11 cellular contexts compared by ENCODE assay signal in genomic region chr3:11671648-11672100, GRCh38. TPM values are rescaled to one million over a fixed set of nuclear protein-coding genes. Genes with fewer than 3 reads are reported as not detected.
DNase-seq lines count a peak whose midpoint lies in the region; ATAC-seq and TF ChIP-seq lines count a peak whose summit lies in the region.
"Had no signal": no experiment of that assay in that cellular context is flagged by ENCODE, and none has a peak within 500 bp of the region (broad histone marks: within the 10 kb centered on the region; RNA-seq: fewer than 3 reads in every experiment).

No MANE protein-coding gene starts in this region.

- H3K4me1 ChIP-seq in fibroblast of lung (ENCODE audit: control insufficient read depth, extremely low read depth, insufficient read depth, low read length), result no peaks in the 10 kb centered on the region
- H3K4me1 ChIP-seq in naive thymus-derived CD4-positive, alpha-beta T cell (ENCODE audit: control insufficient read depth in 2 of 2, insufficient read depth in 2 of 2, low read length in 2 of 2), result no peaks in the 10 kb centered on the region

- no peaks in the 10 kb centered on the region for H3K79me2 ChIP-seq in fibroblast of lung (ENCODE audit: control insufficient read depth, insufficient read depth, low read length)

- peaks cover 0 to 8% (median 3%) of the 10 kb centered on the region in 3 donors for H3K4me1 Mint-ChIP-seq in T-cell
- peaks cover 0 to 5% (median 0%) of the 10 kb centered on the region in 7 donors for H3K4me1 Mint-ChIP-seq in naive thymus-derived CD4-positive, alpha-beta T cell

- POLR2A ChIA-PET in T-cell (lab: Charles Lee), result no interaction called here
- POLR2A ChIA-PET in naive thymus-derived CD4-positive, alpha-beta T cell (lab: Charles Lee), result no interaction called here

- no peak overlapping the region for H3K4me3 Mint-ChIP-seq in T-cell
- no peak overlapping the region for H3K4me3 Mint-ChIP-seq in naive thymus-derived CD4-positive, alpha-beta T cell
- H3K4me3 Mint-ChIP-seq: activated naive CD8-positive, alpha-beta T cell treated with anti-CD3 and anti-CD28 coated beads, Interleukin-2, amount 10 ng/mL, durations not matched to agents 7 days and 5 days; naive thymus-derived CD8-positive, alpha-beta T cell had no signal

- H3K36me3 ChIP-seq in fibroblast of lung (ENCODE audit: control insufficient read depth, insufficient read depth, low read length), result no peaks in the 10 kb centered on the region
- H3K36me3 ChIP-seq in naive thymus-derived CD4-positive, alpha-beta T cell (ENCODE audit: control insufficient read depth in 2 of 3, insufficient read depth in 3 of 3, low read length in 3 of 3), result no peaks in the 10 kb centered on the region

- H3K27me3 Mint-ChIP-seq in T-cell, result no peaks in the 10 kb centered on the region
- H3K27me3 Mint-ChIP-seq in naive thymus-derived CD4-positive, alpha-beta T cell, result peaks cover 0 to 11% (median 0%) of the 10 kb centered on the region in 5 donors

- H3K27ac ChIP-seq in fibroblast of lung (ENCODE audit: insufficient read depth, low read length), result no peak overlapping the region
- no peak overlapping the region for H3K27ac ChIP-seq in naive thymus-derived CD4-positive, alpha-beta T cell (ENCODE audit: low read depth, low read length)
- H3K27ac ChIP-seq: testis had no signal

- no peaks in the 10 kb centered on the region for H3K36me3 Mint-ChIP-seq in T-cell
- H3K36me3 Mint-ChIP-seq in naive thymus-derived CD4-positive, alpha-beta T cell, result no peaks in the 10 kb centered on the region
- H3K36me3 Mint-ChIP-seq: activated naive CD8-positive, alpha-beta T cell treated with anti-CD3 and anti-CD28 coated beads, Interleukin-2, amount 10 ng/mL, durations not matched to agents 7 days and 5 days had no signal

- peak; percentile 67 for ATAC-seq in GM21447 (IDR thresholded peaks at IDR 0.05; ENCODE audit: unreplicated experiment)
- ATAC-seq in T-cell (replicated peaks in 1 of 4), result no peak
- no peak for ATAC-seq in naive thymus-derived CD4-positive, alpha-beta T cell
- ATAC-seq: naive thymus-derived CD8-positive, alpha-beta T cell had no signal

- CTCF ChIA-PET in T-cell (lab: Charles Lee), result interaction anchor here in 1 of 2 donors (0.5 kb wide), 1 partner anchor 51 kb away, joined by 4 read pairs; no protein-coding TSS in a partner anchor
- CTCF ChIA-PET in naive thymus-derived CD4-positive, alpha-beta T cell (lab: Charles Lee), result no interaction called here

- DNase-seq in AG08395 (ENCODE audit: low spot score) (peak; percentile 72), NAMALWA (ENCODE audit: low spot score) (peak; percentile 37), fibroblast of lung (ENCODE audit: low read depth in 2 of 2) (peak; percentile 11 to 72), islet precursor cell (no peak), T-cell (no peak), NCI-H1417 (lab: John Stamatoyannopoulos, UW) (no peak)
- DNase-seq in naive thymus-derived CD4-positive, alpha-beta T cell, result no peak
- DNase-seq: activated naive CD8-positive, alpha-beta T cell treated with anti-CD3 and anti-CD28 coated beads, Interleukin-2, amount 10 ng/mL, durations not matched to agents 7 days and 5 days; naive thymus-derived CD8-positive, alpha-beta T cell; testis had no signal

- no peak for TF ChIP-seq CTCF in fibroblast of lung (conservative IDR thresholded peaks at IDR 0.05 in 1 of 2, IDR thresholded peaks at IDR 0.05 in 1 of 2; ENCODE audit: low read depth in 1 of 2, low read length in 2 of 2)

- H3K4me2 ChIP-seq in fibroblast of lung (ENCODE audit: extremely low read depth, insufficient read depth, low read length), result no peak overlapping the region

- peaks cover 2% of the 10 kb centered on the region for H4K20me1 ChIP-seq in fibroblast of lung (ENCODE audit: control insufficient read depth, extremely low read depth, insufficient read depth, low read length)

- no peaks in the 10 kb centered on the region for H3K9me3 ChIP-seq in fibroblast of lung (ENCODE audit: control insufficient read depth, insufficient read depth, low read depth, low read length)
- no peaks in the 10 kb centered on the region for H3K9me3 ChIP-seq in naive thymus-derived CD4-positive, alpha-beta T cell (ENCODE audit: control insufficient read depth in 2 of 3, low read length in 3 of 3)
- H3K9me3 ChIP-seq: testis had no signal

- no peaks in the 10 kb centered on the region for H3K27me3 ChIP-seq in fibroblast of lung (ENCODE audit: control insufficient read depth, insufficient read depth, low read length)
- H3K27me3 ChIP-seq in naive thymus-derived CD4-positive, alpha-beta T cell (ENCODE audit: control insufficient read depth in 2 of 2, insufficient read depth in 2 of 2, low read length in 2 of 2), result no peaks in the 10 kb centered on the region
- H3K27me3 ChIP-seq: testis had no signal

- intact Hi-C loops in naive thymus-derived CD4-positive, alpha-beta T cell (cut with micrococcal nuclease), result no loop called here

- no peak overlapping the region for H3K9ac ChIP-seq in fibroblast of lung (ENCODE audit: insufficient read depth, low read length)

- H2AFZ ChIP-seq in fibroblast of lung (ENCODE audit: low read length), result no peak overlapping the region

- H3K4me3 ChIP-seq in fibroblast of lung (replicated peaks in 1 of 4; ENCODE audit: control extremely low read depth in 1 of 4, insufficient read depth in 1 of 4, low read depth in 3 of 4, low read length in 4 of 4), result no peak overlapping the region
- no peak overlapping the region for H3K4me3 ChIP-seq in naive thymus-derived CD4-positive, alpha-beta T cell (ENCODE audit: low read length)
- H3K4me3 ChIP-seq: testis had no signal

- no peak overlapping the region for H3K27ac Mint-ChIP-seq in T-cell
- no peak overlapping the region for H3K27ac Mint-ChIP-seq in naive thymus-derived CD4-positive, alpha-beta T cell
- H3K27ac Mint-ChIP-seq: activated naive CD8-positive, alpha-beta T cell treated with anti-CD3 and anti-CD28 coated beads, Interleukin-2, amount 10 ng/mL, durations not matched to agents 7 days and 5 days had no signal

- H3K9me3 Mint-ChIP-seq in T-cell, result no peaks in the 10 kb centered on the region
- H3K9me3 Mint-ChIP-seq in naive thymus-derived CD4-positive, alpha-beta T cell, result peaks cover 0 to 1% (median 0%) of the 10 kb centered on the region in 11 donors
- H3K9me3 Mint-ChIP-seq: activated naive CD8-positive, alpha-beta T cell treated with anti-CD3 and anti-CD28 coated beads, Interleukin-2, amount 10 ng/mL, durations not matched to agents 7 days and 5 days; naive thymus-derived CD8-positive, alpha-beta T cell had no signal

RNA-seq across cellular contexts. Expression of gene VGLL4, which starts 28.0 kb away (rescaled TPM):
- total RNA-seq in fibroblast of lung (34.7 and 37.8 TPM in 2 replicates), T-cell (10 to 100 TPM; 24.7 to 33.4 (median 28.4) TPM)
- polyA plus RNA-seq in fibroblast of lung, result 17.5 and 18.4 TPM in 2 replicates
- polyA plus RNA-seq in fibroblast of lung (2012), result 13.3 and 13.9 TPM in 2 replicates
- polyA minus RNA-seq in fibroblast of lung (ENCODE audit: low replicate concordance), result 12.7 and 23.8 TPM in 2 replicates
- 10 to 100 TPM; 22.9 to 44.8 (median 36.2) TPM for total RNA-seq in naive thymus-derived CD4-positive, alpha-beta T cell
- 10 to 100 TPM; 18.6 to 23.8 TPM for polyA plus RNA-seq in naive thymus-derived CD4-positive, alpha-beta T cell

Comparison
In these comparisons a context has a peak if more than half of its experiments do, and no peak if none do; other contexts are left out.
1. DNase-seq: peak in AG08395 (single experiment), NAMALWA (single experiment) and fibroblast of lung (2 of 2); none in islet precursor cell (single experiment), T-cell (0 of 34), NCI-H1417 (0 of 3) and naive thymus-derived CD4-positive, alpha-beta T cell (0 of 9).